ENCODE assay signal across 34 cellular contexts in the genomic region with DNA sequence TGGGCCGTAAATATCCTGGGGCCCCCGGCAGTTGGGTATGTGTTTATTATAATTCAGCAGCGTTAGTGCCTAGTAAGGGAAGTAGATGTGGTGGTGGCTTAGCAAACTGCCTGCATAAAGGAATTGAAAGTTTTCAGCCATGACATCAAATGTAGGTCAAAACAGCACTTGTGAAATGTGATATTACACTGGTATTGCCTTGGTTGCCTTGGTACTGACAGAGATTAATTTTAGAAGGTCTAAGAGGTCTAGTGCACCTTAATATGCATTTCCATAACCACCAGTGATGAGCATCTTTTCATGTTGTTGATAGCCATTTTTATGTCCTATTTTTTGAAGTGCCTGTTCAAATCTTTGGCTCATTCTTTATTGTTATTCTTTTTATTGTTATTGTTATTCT. TPM values are rescaled to one million over a fixed set of nuclear protein-coding genes. Genes with fewer than 3 reads are reported as not detected.
"Had no signal": no experiment of that assay in that cellular context is flagged by ENCODE, and none has a peak within 500 bp of the region (broad histone marks: within the 10 kb centered on the region; RNA-seq: fewer than 3 reads in every experiment).

No MANE protein-coding gene starts in this region.

- H3K4me1 Mint-ChIP-seq: activated CD4-positive, alpha-beta memory T cell treated with anti-CD3 and anti-CD28 coated beads, Interleukin-2, amount 10 ng/mL, durations not matched to agents 7 days and 5 days; activated CD4-positive, alpha-beta T cell treated with anti-CD3 and anti-CD28 coated beads, Interleukin-2, amount 10 ng/mL, durations not matched to agents 7 days and 5 days; T-helper 17 cell had no signal

- H3K9me3 Mint-ChIP-seq: activated CD4-positive, alpha-beta memory T cell treated with anti-CD3 and anti-CD28 coated beads, Interleukin-2, amount 10 ng/mL, durations not matched to agents 7 days and 5 days; activated CD4-positive, alpha-beta T cell treated with anti-CD3 and anti-CD28 coated beads, Interleukin-2, amount 10 ng/mL, durations not matched to agents 7 days and 5 days; activated T-cell treated with anti-CD3 and anti-CD28 coated beads, Interleukin-2, amount 50 U/mL, for 24 hours; T-helper 2 cell treated with Interferon-gamma antibody and Interleukin-4, amounts not matched to agents 5 μg/mL and 100 μg/mL, for 36 hours; WTC11 had no signal

- ATAC-seq: activated T-cell treated with anti-CD3 and anti-CD28 coated beads, Interleukin-2, amount 50 U/mL, for 72 hours; effector memory CD8-positive, alpha-beta T cell; foreskin keratinocyte; gastrocnemius medialis; T-helper 17 cell; WTC11 had no signal

- H3K27me3 Mint-ChIP-seq: activated CD4-positive, alpha-beta memory T cell treated with anti-CD3 and anti-CD28 coated beads, Interleukin-2, amount 10 ng/mL, durations not matched to agents 7 days and 5 days; activated CD4-positive, alpha-beta T cell treated with anti-CD3 and anti-CD28 coated beads, Interleukin-2, amount 10 ng/mL, durations not matched to agents 7 days and 5 days; activated T-cell treated with anti-CD3 and anti-CD28 coated beads, Interleukin-2, amount 50 U/mL, for 24 hours; effector memory CD8-positive, alpha-beta T cell; T-helper 17 cell had no signal

- DNase-seq: activated CD4-positive, alpha-beta memory T cell treated with anti-CD3 and anti-CD28 coated beads, Interleukin-2, amount 10 ng/mL, durations not matched to agents 7 days and 5 days; activated CD4-positive, alpha-beta T cell treated with anti-CD3 and anti-CD28 coated beads for 1 hour; activated CD4-positive, alpha-beta T cell treated with anti-CD3 and anti-CD28 coated beads for 4 hours; activated CD4-positive, alpha-beta T cell treated with anti-CD3 and anti-CD28 coated beads, Interleukin-2, amount 10 ng/mL, durations not matched to agents 7 days and 5 days; activated CD4-positive, alpha-beta T cell treated with anti-CD3 and anti-CD28 coated beads, Interleukin-2, amount 50 U/mL, for 4 hours; activated CD8-positive, alpha-beta memory T cell treated with anti-CD3 and anti-CD28 coated beads, Interleukin-2, amount 50 U/mL, for 48 hours; activated gamma-delta T cell; activated naive CD4-positive, alpha-beta T cell treated with anti-CD3 and anti-CD28 coated beads, Interleukin-2, amount 50 U/mL, for 16 hours; activated naive CD4-positive, alpha-beta T cell treated with Interleukin-2 at 50 U/mL for 16 hours; activated T-cell treated with anti-CD3 and anti-CD28 coated beads for 4 hours; activated T-cell treated with anti-CD3 and anti-CD28 coated beads, Interleukin-2, amount 50 U/mL, for 24 hours; activated T-cell treated with anti-CD3 and anti-CD28 coated beads, Interleukin-2, amount 50 U/mL, for 72 hours; amniotic stem cell; brain microvascular endothelial cell; caudate nucleus; cortex of kidney; dermis blood vessel endothelial cell; effector CD4-positive, alpha-beta T cell; effector memory CD8-positive, alpha-beta T cell; erythroblast; foreskin keratinocyte; gastrocnemius medialis; glutamatergic neuron; heart left ventricle; T-helper 17 cell; T1000 had no signal

- FAIRE-seq: astrocyte, bronchial epithelial cell, colon, TTC549 had no signal

- H3K4me3 Mint-ChIP-seq: activated CD4-positive, alpha-beta memory T cell treated with anti-CD3 and anti-CD28 coated beads, Interleukin-2, amount 10 ng/mL, durations not matched to agents 7 days and 5 days; activated CD4-positive, alpha-beta T cell treated with anti-CD3 and anti-CD28 coated beads, Interleukin-2, amount 10 ng/mL, durations not matched to agents 7 days and 5 days; activated naive CD8-positive, alpha-beta T cell; activated T-cell treated with anti-CD3 and anti-CD28 coated beads, Interleukin-2, amount 50 U/mL, for 24 hours; activated T-cell treated with anti-CD3 and anti-CD28 coated beads, Interleukin-2, amount 50 U/mL, for 72 hours; effector memory CD8-positive, alpha-beta T cell; T-helper 17 cell; T-helper 2 cell treated with Interferon-gamma antibody and Interleukin-4, amounts not matched to agents 5 μg/mL and 100 μg/mL, for 36 hours; WTC11 had no signal

- H3K27ac Mint-ChIP-seq: activated CD4-positive, alpha-beta memory T cell treated with anti-CD3 and anti-CD28 coated beads, Interleukin-2, amount 10 ng/mL, durations not matched to agents 7 days and 5 days; activated CD4-positive, alpha-beta T cell treated with anti-CD3 and anti-CD28 coated beads, Interleukin-2, amount 10 ng/mL, durations not matched to agents 7 days and 5 days; activated naive CD8-positive, alpha-beta T cell; activated T-cell treated with anti-CD3 and anti-CD28 coated beads, Interleukin-2, amount 50 U/mL, for 24 hours; activated T-cell treated with anti-CD3 and anti-CD28 coated beads, Interleukin-2, amount 50 U/mL, for 72 hours; effector memory CD8-positive, alpha-beta T cell; T-helper 17 cell; T-helper 2 cell treated with Interferon-gamma antibody and Interleukin-4, amounts not matched to agents 5 μg/mL and 100 μg/mL, for 36 hours; WTC11 had no signal

RNA-seq across cellular contexts. Expression of a gene that starts 50.1 kb away (rescaled TPM):
- total RNA-seq: activated CD4-positive, alpha-beta memory T cell treated with anti-CD3 and anti-CD28 coated beads, Interleukin-2, amount 10 ng/mL, durations not matched to agents 7 days and 5 days; activated CD4-positive, alpha-beta T cell treated with anti-CD3 and anti-CD28 coated beads, Interleukin-2, amount 10 ng/mL, durations not matched to agents 7 days and 5 days; activated T-cell treated with anti-CD3 and anti-CD28 coated beads, Interleukin-2, amount 50 U/mL, for 72 hours; astrocyte; bronchial epithelial cell; chondrocyte; dermis blood vessel endothelial cell; foreskin keratinocyte; gastrocnemius medialis; T-helper 17 cell had no signal
